In the genomic region with DNA sequence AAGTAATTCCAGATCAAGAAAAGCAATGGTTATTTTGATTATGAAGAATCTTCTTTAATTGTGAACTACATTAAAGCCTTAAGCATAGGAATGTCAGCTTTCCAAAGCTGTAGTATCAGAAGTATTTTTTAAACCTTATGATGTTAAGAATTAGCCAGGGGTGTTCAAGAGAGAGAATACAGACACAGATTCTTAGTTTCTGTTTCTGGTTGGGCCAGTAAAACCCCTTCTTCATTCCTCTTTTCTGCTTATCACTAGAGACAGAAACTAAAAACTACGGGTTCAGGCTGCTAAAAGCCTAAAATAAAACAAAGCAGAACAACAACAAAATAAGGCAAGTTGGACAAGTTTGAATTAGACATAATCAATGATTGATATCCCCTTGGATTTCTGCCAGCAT, we compare ENCODE assay signal across 24 cellular contexts.
"Had no signal": no experiment of that assay in that cellular context is flagged by ENCODE, and none has a peak within 500 bp of the region (broad histone marks: within the 10 kb centered on the region; RNA-seq: fewer than 3 reads in every experiment).

No MANE protein-coding gene starts in this region.

- H3K9me3 ChIP-seq: Peyer's patch, SJSA1 had no signal

- H3K36me3 ChIP-seq: SJSA1 had no signal

- H3K4me1 ChIP-seq: SJSA1 had no signal

- ATAC-seq: activated CD8-positive, alpha-beta memory T cell treated with anti-CD3 and anti-CD28 coated beads, Interleukin-2, amount 10 ng/mL, durations not matched to agents 7 days and 5 days had no signal

- H3K27me3 ChIP-seq: brain microvascular endothelial cell, cardiac muscle cell, Peyer's patch, SJSA1 had no signal

- H3K4me3 ChIP-seq: cardiac muscle cell, Peyer's patch, SJSA1 had no signal

- DNase-seq: activated B cell treated with CpG ODN at 0.5 μM for 24 hours; activated CD4-positive, alpha-beta T cell treated with anti-CD3 and anti-CD28 coated beads for 1 hour; activated CD4-positive, alpha-beta T cell treated with anti-CD3 and anti-CD28 coated beads, Interleukin-2, amount 10 ng/mL, durations not matched to agents 24 days and 14 days; activated CD4-positive, alpha-beta T cell treated with anti-CD3 and anti-CD28 coated beads, Interleukin-2, amount 50 U/mL, for 48 hours; activated CD8-positive, alpha-beta memory T cell treated with anti-CD3 and anti-CD28 coated beads, Interleukin-2, amount 10 ng/mL, durations not matched to agents 7 days and 5 days; activated effector memory CD4-positive, alpha-beta T cell treated with anti-CD3 and anti-CD28 coated beads, Interleukin-2, amount 50 U/mL, for 16 hours; activated naive CD4-positive, alpha-beta T cell treated with Interleukin-2 at 50 U/mL for 16 hours; activated T-cell treated with anti-CD3 and anti-CD28 coated beads, Interleukin-2, amount 50 U/mL, for 24 hours; brain microvascular endothelial cell; Kasumi-1; NCI-H1048; NCI-H146; NCI-H1930; NCI-H2171; NCI-H2227 treated with DMSO at 0.1 percent for 48 hours; NCI-H526; NCI-H774; Peyer's patch; SHP77 had no signal

- H3K27ac Mint-ChIP-seq: activated B cell treated with CpG ODN at 0.5 μM for 24 hours; activated CD4-positive, alpha-beta T cell treated with anti-CD3 and anti-CD28 coated beads, Interleukin-2, amount 10 ng/mL, durations not matched to agents 24 days and 14 days; activated CD8-positive, alpha-beta memory T cell treated with anti-CD3 and anti-CD28 coated beads, Interleukin-2, amount 10 ng/mL, durations not matched to agents 7 days and 5 days; activated naive CD8-positive, alpha-beta T cell; activated T-cell treated with anti-CD3 and anti-CD28 coated beads, Interleukin-2, amount 50 U/mL, for 24 hours; activated T-helper 1 cell treated with anti-CD3 and anti-CD28 coated beads, Interleukin-12 subunit alpha, Interleukin-12 subunit beta, Interleukin-2, Interleukin-4 antibody, amounts not matched to agents 30 ng/mL and 10 ng/mL and 1 ng/mL, durations not matched to agents 14 hours and 24 hours and 36 hours; T-helper 1 cell treated with Interleukin-12 subunit alpha and Interleukin-12 subunit beta and Interleukin-4 antibody, amounts not matched to agents 30 μg/mL and 1 μg/mL, for 36 hours had no signal

- H3K27ac ChIP-seq: brain microvascular endothelial cell, cardiac muscle cell, SJSA1 had no signal
